12 cellular contexts compared by ENCODE assay signal in the genomic region with DNA sequence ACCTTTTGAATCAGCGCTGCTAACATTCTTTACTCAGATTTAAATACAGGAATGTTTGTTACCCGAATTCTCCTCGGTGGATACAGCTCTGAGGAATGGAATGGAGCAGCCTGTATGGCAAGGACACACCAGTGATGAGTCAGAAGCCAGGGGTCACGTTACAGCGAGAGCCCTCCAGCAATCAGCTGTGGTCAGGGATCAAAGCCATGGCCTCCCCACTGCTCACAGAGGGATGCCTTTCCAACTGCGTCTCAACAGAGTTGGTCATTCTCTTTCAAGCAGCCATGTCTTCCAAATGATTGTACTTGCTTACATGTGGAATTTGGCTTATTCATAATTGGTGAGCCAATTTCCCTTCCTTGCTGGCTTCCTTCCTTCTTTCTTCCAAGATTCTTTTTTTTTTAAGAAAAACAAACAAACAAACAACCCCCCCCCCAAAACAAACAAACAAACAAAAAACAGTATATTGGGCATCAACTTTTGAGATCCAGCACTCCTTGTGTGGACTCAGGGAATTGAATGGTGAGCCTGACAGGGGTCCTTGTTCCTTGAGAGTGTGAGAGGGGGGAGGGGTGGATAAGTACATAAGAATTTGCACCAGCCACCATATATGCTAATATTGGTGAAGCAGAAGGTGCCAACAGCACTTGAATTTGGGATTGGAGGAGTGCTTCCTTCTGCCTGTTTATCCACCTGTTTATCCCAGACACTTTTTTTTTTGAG.
DNase-seq lines count a peak whose midpoint lies in the region; ATAC-seq and TF ChIP-seq lines count a peak whose summit lies in the region.
"Had no signal": no experiment of that assay in that cellular context is flagged by ENCODE, and none has a peak within 500 bp of the region (broad histone marks: within the 10 kb centered on the region; RNA-seq: fewer than 3 reads in every experiment).

No MANE protein-coding gene starts in this region.

- H3K9me3 ChIP-seq in T-helper 17 cell (ENCODE audit: control insufficient read depth, low read length, poor library complexity, severe bottlenecking): no peaks in the 10 kb centered on the region
- H3K9me3 ChIP-seq: HAP-1 had no signal

- H3K36me3 Mint-ChIP-seq in neural crest cell (ENCODE audit: low read depth): peaks cover 2% of the 10 kb centered on the region
- no peaks in the 10 kb centered on the region for H3K36me3 Mint-ChIP-seq in stimulated activated effector memory CD8-positive, alpha-beta T cell treated with anti-CD3 and anti-CD28 coated beads, Interleukin-12 subunit alpha, Interleukin-12 subunit beta, amount 100 ng/mL, for 72 hours
- peaks cover 5% of the 10 kb centered on the region for H3K36me3 Mint-ChIP-seq in T-helper 17 cell (ENCODE audit: low read depth)
- H3K36me3 Mint-ChIP-seq: activated naive CD4-positive, alpha-beta T cell treated with anti-CD3 and anti-CD28 coated beads, Interleukin-2, amount 10 ng/mL, durations not matched to agents 7 days and 5 days had no signal

- H3K27ac Mint-ChIP-seq in neural crest cell (ENCODE audit: unreplicated experiment) (peak overlapping the region; percentile 85), T-helper 17 cell (no peak overlapping the region)
- H3K27ac Mint-ChIP-seq in stimulated activated effector memory CD8-positive, alpha-beta T cell treated with anti-CD3 and anti-CD28 coated beads, Interleukin-12 subunit alpha, Interleukin-12 subunit beta, amount 100 ng/mL, for 72 hours: no peak overlapping the region
- H3K27ac Mint-ChIP-seq: activated naive CD4-positive, alpha-beta T cell treated with anti-CD3 and anti-CD28 coated beads, Interleukin-2, amount 10 ng/mL, durations not matched to agents 7 days and 5 days had no signal

- H3K4me3 Mint-ChIP-seq in neural crest cell (peak overlapping the region; percentile 48), T-helper 17 cell (no peak overlapping the region)
- H3K4me3 Mint-ChIP-seq in stimulated activated effector memory CD8-positive, alpha-beta T cell treated with anti-CD3 and anti-CD28 coated beads, Interleukin-12 subunit alpha, Interleukin-12 subunit beta, amount 100 ng/mL, for 72 hours: no peak overlapping the region
- H3K4me3 Mint-ChIP-seq: activated naive CD4-positive, alpha-beta T cell treated with anti-CD3 and anti-CD28 coated beads, Interleukin-2, amount 10 ng/mL, durations not matched to agents 7 days and 5 days had no signal

- no peak for TF ChIP-seq CTCF in AG10803 (conservative IDR thresholded peaks at IDR 0.05; ENCODE audit: low read length)
- no peak for TF ChIP-seq CTCF in epithelial cell of proximal tubule (conservative IDR thresholded peaks at IDR 0.05; ENCODE audit: low read depth, low read length)
- no peak for TF ChIP-seq CTCF in neural crest cell (conservative IDR thresholded peaks at IDR 0.05)

- H3K4me1 Mint-ChIP-seq in neural crest cell (peaks cover 56% of the 10 kb centered on the region), T-helper 17 cell (peaks cover 5% of the 10 kb centered on the region)
- H3K4me1 Mint-ChIP-seq in stimulated activated effector memory CD8-positive, alpha-beta T cell treated with anti-CD3 and anti-CD28 coated beads, Interleukin-12 subunit alpha, Interleukin-12 subunit beta, amount 100 ng/mL, for 72 hours: no peaks in the 10 kb centered on the region
- H3K4me1 Mint-ChIP-seq: activated naive CD4-positive, alpha-beta T cell treated with anti-CD3 and anti-CD28 coated beads, Interleukin-2, amount 10 ng/mL, durations not matched to agents 7 days and 5 days had no signal

- H3K9me3 Mint-ChIP-seq in neural crest cell: no peaks in the 10 kb centered on the region
- H3K9me3 Mint-ChIP-seq in stimulated activated effector memory CD8-positive, alpha-beta T cell treated with anti-CD3 and anti-CD28 coated beads, Interleukin-12 subunit alpha, Interleukin-12 subunit beta, amount 100 ng/mL, for 72 hours: peaks cover 2% of the 10 kb centered on the region
- H3K9me3 Mint-ChIP-seq: activated naive CD4-positive, alpha-beta T cell treated with anti-CD3 and anti-CD28 coated beads, Interleukin-2, amount 10 ng/mL, durations not matched to agents 7 days and 5 days had no signal

- ATAC-seq in stimulated activated effector memory CD8-positive, alpha-beta T cell treated with anti-CD3 and anti-CD28 coated beads, Interleukin-12 subunit alpha, Interleukin-12 subunit beta, amount 100 ng/mL, for 72 hours: no peak
- no peak for ATAC-seq in T-helper 17 cell

- H3K4me3 ChIP-seq in AG10803 (ENCODE audit: low read length): no peak overlapping the region
- H3K4me3 ChIP-seq in epithelial cell of proximal tubule (ENCODE audit: low read depth, low read length): no peak overlapping the region
- H3K4me3 ChIP-seq: HAP-1 had no signal

- no peaks in the 10 kb centered on the region for H3K27me3 Mint-ChIP-seq in neural crest cell (ENCODE audit: low read depth)
- H3K27me3 Mint-ChIP-seq in T-helper 17 cell: no peaks in the 10 kb centered on the region

- DNase-seq in AG10803 (ENCODE audit: low read depth): peak; percentile 100
- DNase-seq in NCI-H69 (lab: John Stamatoyannopoulos, UW): peak; percentile 31
- peak; percentile 60 for DNase-seq in epithelial cell of proximal tubule (ENCODE audit: low read depth)
- DNase-seq in neural crest cell (ENCODE audit: low read depth, low spot score): peak; percentile 53
- no peak for DNase-seq in NCI-H2227 treated with DMSO at 0.1 percent for 48 hours (lab: John Stamatoyannopoulos, UW)
- no peak for DNase-seq in stimulated activated effector memory CD8-positive, alpha-beta T cell treated with anti-CD3 and anti-CD28 coated beads, Interleukin-12 subunit alpha, Interleukin-12 subunit beta, amount 100 ng/mL, for 72 hours (ENCODE audit: low spot score in 2 of 2)
- DNase-seq in NCI-H2107 (lab: John Stamatoyannopoulos, UW): no peak
- DNase-seq in T-helper 17 cell: no peak
- DNase-seq: activated naive CD4-positive, alpha-beta T cell treated with anti-CD3 and anti-CD28 coated beads, Interleukin-2, amount 10 ng/mL, durations not matched to agents 7 days and 5 days; DMS 273 treated with DMSO at 0.1 percent for 48 hours; posterior cingulate gyrus had no signal

Comparison
In these comparisons a context has a peak if more than half of its experiments do, and no peak if none do; other contexts are left out.
1. DNase-seq: peak in AG10803 (single experiment), NCI-H69 (single experiment), epithelial cell of proximal tubule (single experiment) and neural crest cell (single experiment); none in NCI-H2227 treated with DMSO at 0.1 percent for 48 hours (single experiment), stimulated activated effector memory CD8-positive, alpha-beta T cell treated with anti-CD3 and anti-CD28 coated beads, Interleukin-12 subunit alpha, Interleukin-12 subunit beta, amount 100 ng/mL, for 72 hours (0 of 2), NCI-H2107 (single experiment) and T-helper 17 cell (0 of 3).